10 cellular contexts compared by ENCODE assay signal in genomic region chr4:38387348-38387747, GRCh38.
DNase-seq lines count a peak whose midpoint lies in the region; ATAC-seq and TF ChIP-seq lines count a peak whose summit lies in the region.
"Had no signal": no experiment of that assay in that cellular context is flagged by ENCODE, and none has a peak within 500 bp of the region (broad histone marks: within the 10 kb centered on the region; RNA-seq: fewer than 3 reads in every experiment).

No MANE protein-coding gene starts in this region.

- H3K27me3 Mint-ChIP-seq in nephron (ENCODE audit: low read depth) (peaks cover 6% of the 10 kb centered on the region), HFFc6 (ENCODE audit: insufficient read depth) (peaks cover 2% of the 10 kb centered on the region)
- H3K27me3 Mint-ChIP-seq in activated CD8-positive, alpha-beta memory T cell treated with anti-CD3 and anti-CD28 coated beads, Interleukin-2, amount 10 ng/mL, durations not matched to agents 7 days and 5 days, result no peaks in the 10 kb centered on the region

- H3K27ac ChIP-seq in PC-3 (ENCODE audit: low read length), result no peak overlapping the region

- H3K4me3 ChIP-seq in PC-3 (ENCODE audit: low read length), result no peak overlapping the region

- no peak overlapping the region for H2AFZ ChIP-seq in PC-3 (ENCODE audit: low read length)

- CTCF ChIA-PET in activated CD8-positive, alpha-beta memory T cell treated with anti-CD3 and anti-CD28 coated beads, Interleukin-2, amount 10 ng/mL, durations not matched to agents 7 days and 5 days (lab: Charles Lee), result no interaction called here
- CTCF ChIA-PET in PC-3 (lab: Charles Lee), result no interaction called here

- no peaks in the 10 kb centered on the region for H3K79me2 ChIP-seq in PC-3 (ENCODE audit: low read length)

- peak overlapping the region; percentile 40 to 97 (median 73) for H3K27ac Mint-ChIP-seq in nephron
- H3K27ac Mint-ChIP-seq in activated CD8-positive, alpha-beta memory T cell treated with anti-CD3 and anti-CD28 coated beads, Interleukin-2, amount 10 ng/mL, durations not matched to agents 7 days and 5 days, result no peak overlapping the region
- H3K27ac Mint-ChIP-seq in HFFc6, result no peak overlapping the region
- H3K27ac Mint-ChIP-seq: T-helper 2 cell treated with Interferon-gamma antibody and Interleukin-4, amounts not matched to agents 5 μg/mL and 100 μg/mL, for 36 hours had no signal

- H3K9me3 Mint-ChIP-seq in nephron (peaks cover 22% of the 10 kb centered on the region), HFFc6 (peaks cover 10% of the 10 kb centered on the region)
- H3K9me3 Mint-ChIP-seq in activated CD8-positive, alpha-beta memory T cell treated with anti-CD3 and anti-CD28 coated beads, Interleukin-2, amount 10 ng/mL, durations not matched to agents 7 days and 5 days (ENCODE audit: low read depth), result peaks cover 15% of the 10 kb centered on the region

- no peaks in the 10 kb centered on the region for H3K36me3 ChIP-seq in PC-3 (ENCODE audit: low read depth, low read length)

- H3K4me1 Mint-ChIP-seq in nephron (peaks cover 56% of the 10 kb centered on the region), HFFc6 (ENCODE audit: low read depth) (no peaks in the 10 kb centered on the region)
- no peaks in the 10 kb centered on the region for H3K4me1 Mint-ChIP-seq in activated CD8-positive, alpha-beta memory T cell treated with anti-CD3 and anti-CD28 coated beads, Interleukin-2, amount 10 ng/mL, durations not matched to agents 7 days and 5 days

- ATAC-seq in esophagus mucosa (peak; percentile 8), PC-3 (no peak)
- no peak for ATAC-seq in activated CD8-positive, alpha-beta memory T cell treated with anti-CD3 and anti-CD28 coated beads, Interleukin-2, amount 10 ng/mL, durations not matched to agents 7 days and 5 days

- DNase-seq in Ammon's horn (ENCODE audit: low spot score) (peak; percentile 12), NCI-H2171 (lab: John Stamatoyannopoulos, UW) (peak; percentile 0), NCI-H526 (lab: John Stamatoyannopoulos, UW) (no peak), PC-3 (no peak), HFFc6 (no peak)
- no peak for DNase-seq in activated CD8-positive, alpha-beta memory T cell treated with anti-CD3 and anti-CD28 coated beads, Interleukin-2, amount 10 ng/mL, durations not matched to agents 7 days and 5 days
- DNase-seq: activated effector memory CD4-positive, alpha-beta T cell treated with anti-CD3 and anti-CD28 coated beads, Interleukin-2, amount 50 U/mL, for 16 hours had no signal

- H3K36me3 Mint-ChIP-seq in nephron (ENCODE audit: low read depth), result peaks cover 17% of the 10 kb centered on the region
- peaks cover 3% of the 10 kb centered on the region for H3K36me3 Mint-ChIP-seq in activated CD8-positive, alpha-beta memory T cell treated with anti-CD3 and anti-CD28 coated beads, Interleukin-2, amount 10 ng/mL, durations not matched to agents 7 days and 5 days
- no peaks in the 10 kb centered on the region for H3K36me3 Mint-ChIP-seq in HFFc6 (ENCODE audit: low read depth)

- H3K4me3 Mint-ChIP-seq in nephron (no peak overlapping the region), HFFc6 (no peak overlapping the region)
- no peak overlapping the region for H3K4me3 Mint-ChIP-seq in activated CD8-positive, alpha-beta memory T cell treated with anti-CD3 and anti-CD28 coated beads, Interleukin-2, amount 10 ng/mL, durations not matched to agents 7 days and 5 days
- H3K4me3 Mint-ChIP-seq: T-helper 2 cell treated with Interferon-gamma antibody and Interleukin-4, amounts not matched to agents 5 μg/mL and 100 μg/mL, for 36 hours had no signal

- H3K4me2 ChIP-seq in PC-3 (ENCODE audit: low read length), result no peak overlapping the region

- POLR2A ChIA-PET in PC-3 (lab: Charles Lee; ENCODE audit: unreplicated experiment), result no interaction called here

- H3K27me3 ChIP-seq in PC-3 (ENCODE audit: low read length), result no peaks in the 10 kb centered on the region

- H3K9me3 ChIP-seq in PC-3 (ENCODE audit: low read length), result no peaks in the 10 kb centered on the region

- no peaks in the 10 kb centered on the region for H3F3A ChIP-seq in PC-3 (ENCODE audit: low read length, unreplicated experiment)

- BruUV-seq in PC-3 (replicated peaks; lab: Mats Ljungman, UMichigan), result no TSS peak

- H3K9me2 ChIP-seq in PC-3 (replicated peaks; ENCODE audit: low read length), result no peaks in the 10 kb centered on the region

- H4K20me1 ChIP-seq in PC-3 (ENCODE audit: low read length), result no peaks in the 10 kb centered on the region

- intact Hi-C loops in PC-3 (cut with micrococcal nuclease), result no loop called here

- TF ChIP-seq CTCF in nephron (IDR thresholded peaks at IDR 0.05; ENCODE audit: unreplicated experiment in 3 of 3) (no peak), PC-3 (conservative IDR thresholded peaks at IDR 0.05; ENCODE audit: low read depth, low read length) (no peak), HFFc6 (IDR thresholded peaks at IDR 0.05) (no peak)

- H3K9ac ChIP-seq in PC-3 (ENCODE audit: low read length), result no peak overlapping the region

- no peaks in the 10 kb centered on the region for H3K4me1 ChIP-seq in PC-3 (ENCODE audit: insufficient read depth, low read length)

Comparison
In these comparisons a context has a peak if more than half of its experiments do, and no peak if none do; other contexts are left out.
1. DNase-seq: peak in Ammon's horn (single experiment) and NCI-H2171 (single experiment); none in activated CD8-positive, alpha-beta memory T cell treated with anti-CD3 and anti-CD28 coated beads, Interleukin-2, amount 10 ng/mL, durations not matched to agents 7 days and 5 days (single experiment), NCI-H526 (0 of 2), PC-3 (single experiment) and HFFc6 (single experiment).
2. H3K27ac Mint-ChIP-seq: peak in nephron (3 of 3); none in activated CD8-positive, alpha-beta memory T cell treated with anti-CD3 and anti-CD28 coated beads, Interleukin-2, amount 10 ng/mL, durations not matched to agents 7 days and 5 days (single experiment) and HFFc6 (single experiment).